13 cellular contexts compared by ENCODE assay signal in the genomic region with DNA sequence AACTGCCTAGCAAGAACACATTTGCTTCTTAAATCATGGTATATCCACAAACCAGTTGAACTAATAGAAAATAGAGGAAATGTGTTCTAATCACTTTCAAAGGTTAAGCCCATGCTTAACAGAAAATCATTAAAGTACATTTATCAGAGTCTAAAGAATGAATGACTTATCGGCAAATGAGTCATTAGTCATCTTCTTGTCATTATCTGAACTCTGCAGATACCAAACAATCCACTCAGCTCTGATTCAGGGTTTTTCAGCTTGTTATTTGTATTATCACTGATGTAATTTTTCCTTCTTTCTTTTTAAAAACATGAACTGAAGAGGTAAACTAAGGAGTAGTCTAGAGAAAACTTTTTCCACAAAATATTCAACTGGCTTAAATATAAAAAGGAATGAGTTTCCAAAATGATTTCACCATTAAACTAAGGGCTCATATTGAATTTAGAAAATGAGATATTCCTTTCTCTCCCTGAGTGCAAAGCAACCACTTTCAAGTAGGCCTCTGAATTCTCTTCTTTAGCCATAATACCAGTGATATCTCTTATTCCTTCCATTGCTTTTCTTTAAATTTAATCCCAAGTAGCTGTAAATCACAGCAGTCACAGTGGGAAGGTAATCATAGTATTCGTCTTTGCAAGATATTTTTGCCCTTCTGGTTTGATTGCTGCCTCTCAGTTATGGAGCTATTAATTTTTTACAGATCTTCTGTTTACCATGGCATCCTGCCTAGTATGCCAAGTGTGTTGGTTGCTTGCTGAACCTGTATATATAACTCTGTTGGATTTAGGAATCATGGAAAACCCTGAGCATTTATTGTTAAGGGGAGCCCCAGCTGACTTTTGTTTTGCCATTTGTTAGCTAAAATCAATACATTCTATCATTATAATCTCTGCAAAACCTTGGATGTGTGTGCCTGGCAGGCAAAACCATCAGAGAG.
A peak's percentile ranks its signal among the peaks of the same experiment; 100 is the strongest.
DNase-seq lines count a peak whose midpoint lies in the region; ATAC-seq and TF ChIP-seq lines count a peak whose summit lies in the region.
"Had no signal": no experiment of that assay in that cellular context is flagged by ENCODE, and none has a peak within 500 bp of the region (broad histone marks: within the 10 kb centered on the region; RNA-seq: fewer than 3 reads in every experiment).

No MANE protein-coding gene starts in this region.

- peak overlapping the region; percentile 36 for H3K27ac Mint-ChIP-seq in glutamatergic neuron (ENCODE audit: unreplicated experiment)
- no peak overlapping the region for H3K27ac Mint-ChIP-seq in activated naive CD8-positive, alpha-beta T cell treated with anti-CD3 and anti-CD28 coated beads for 36 hours
- H3K27ac Mint-ChIP-seq: nephron progenitor cell had no signal

- H4K20me1 ChIP-seq in PC-3 (ENCODE audit: low read length), result no peaks in the 10 kb centered on the region

- H3K4me1 ChIP-seq in PC-3 (ENCODE audit: insufficient read depth, low read length), result peaks cover 29% of the 10 kb centered on the region
- peaks cover 18% of the 10 kb centered on the region for H3K4me1 ChIP-seq in skeletal muscle satellite cell (ENCODE audit: control insufficient read depth, insufficient read depth, low read length)

- H3K4me1 Mint-ChIP-seq in glutamatergic neuron (ENCODE audit: low read depth, unreplicated experiment), result peaks cover 24% of the 10 kb centered on the region
- no peaks in the 10 kb centered on the region for H3K4me1 Mint-ChIP-seq in activated naive CD8-positive, alpha-beta T cell treated with anti-CD3 and anti-CD28 coated beads for 36 hours
- H3K4me1 Mint-ChIP-seq: nephron progenitor cell had no signal

- peak overlapping the region; percentile 23; the same call in 1 of the 2 replicates for H3K27ac ChIP-seq in PC-3 (ENCODE audit: low read length)

- H3K4me3 ChIP-seq in PC-3 (ENCODE audit: low read length) (peak overlapping the region; percentile 29; the same call in 1 of the 2 replicates), skeletal muscle satellite cell (ENCODE audit: low read length) (no peak overlapping the region)

- no peak overlapping the region for H3K4me3 Mint-ChIP-seq in glutamatergic neuron (ENCODE audit: unreplicated experiment)
- no peak overlapping the region for H3K4me3 Mint-ChIP-seq in activated naive CD8-positive, alpha-beta T cell treated with anti-CD3 and anti-CD28 coated beads for 36 hours
- H3K4me3 Mint-ChIP-seq: nephron progenitor cell had no signal

- H3K4me2 ChIP-seq in PC-3 (ENCODE audit: low read length), result peak overlapping the region; percentile 74
- H3K4me2 ChIP-seq in skeletal muscle satellite cell (ENCODE audit: low read length), result peak overlapping the region; percentile 23

- H3F3A ChIP-seq in PC-3 (ENCODE audit: low read length, unreplicated experiment), result no peaks in the 10 kb centered on the region

- H3K27me3 ChIP-seq in PC-3 (ENCODE audit: low read length) (no peaks in the 10 kb centered on the region), skeletal muscle satellite cell (ENCODE audit: control insufficient read depth, insufficient read depth, low read length) (no peaks in the 10 kb centered on the region)

- no TSS peak for BruUV-seq in PC-3 (replicated peaks; lab: Mats Ljungman, UMichigan)

- no peak overlapping the region for H2AFZ ChIP-seq in PC-3 (ENCODE audit: low read length)

- ATAC-seq in PC-3, result peak; percentile 78
- ATAC-seq in GM21381 (IDR thresholded peaks at IDR 0.05; ENCODE audit: unreplicated experiment), result no peak

- no peak for TF ChIP-seq CTCF in PC-3 (conservative IDR thresholded peaks at IDR 0.05; ENCODE audit: low read depth, low read length)
- TF ChIP-seq CTCF in glutamatergic neuron (IDR thresholded peaks at IDR 0.05; ENCODE audit: partially characterized antibody, unreplicated experiment), result no peak

- H3K9ac ChIP-seq in PC-3 (ENCODE audit: low read length), result no peak overlapping the region
- H3K9ac ChIP-seq in skeletal muscle satellite cell (ENCODE audit: low read depth, low read length), result no peak overlapping the region

- POLR2A ChIA-PET in PC-3 (lab: Charles Lee; ENCODE audit: unreplicated experiment), result no interaction called here

- H3K9me2 ChIP-seq in PC-3 (replicated peaks; ENCODE audit: low read length), result no peaks in the 10 kb centered on the region

- CTCF ChIA-PET in PC-3 (lab: Charles Lee), result interaction anchor here (0.6 kb wide), 1 partner anchor 534 kb away, joined by 4 read pairs; no protein-coding TSS in a partner anchor

- intact Hi-C loops in PC-3 (cut with micrococcal nuclease), result loop anchor here (10.0 kb wide), 1 partner anchor 222 kb away; no protein-coding TSS in a partner anchor

- H3K9me3 ChIP-seq in PC-3 (ENCODE audit: low read length) (no peaks in the 10 kb centered on the region), skeletal muscle satellite cell (replicated peaks; ENCODE audit: low read length) (no peaks in the 10 kb centered on the region)
- H3K9me3 ChIP-seq: Caco-2 had no signal

- H3K9me3 Mint-ChIP-seq in glutamatergic neuron (ENCODE audit: unreplicated experiment), result peaks cover 2% of the 10 kb centered on the region
- no peaks in the 10 kb centered on the region for H3K9me3 Mint-ChIP-seq in activated naive CD8-positive, alpha-beta T cell treated with anti-CD3 and anti-CD28 coated beads for 36 hours
- H3K9me3 Mint-ChIP-seq: nephron progenitor cell had no signal

- H3K36me3 ChIP-seq in PC-3 (ENCODE audit: low read depth, low read length), result no peaks in the 10 kb centered on the region
- no peaks in the 10 kb centered on the region for H3K36me3 ChIP-seq in skeletal muscle satellite cell (ENCODE audit: insufficient read depth, low read length)

- no peaks in the 10 kb centered on the region for H3K36me3 Mint-ChIP-seq in glutamatergic neuron (ENCODE audit: unreplicated experiment)
- no peaks in the 10 kb centered on the region for H3K36me3 Mint-ChIP-seq in activated naive CD8-positive, alpha-beta T cell treated with anti-CD3 and anti-CD28 coated beads for 36 hours

- no peaks in the 10 kb centered on the region for H3K27me3 Mint-ChIP-seq in glutamatergic neuron (ENCODE audit: unreplicated experiment)
- no peaks in the 10 kb centered on the region for H3K27me3 Mint-ChIP-seq in activated naive CD8-positive, alpha-beta T cell treated with anti-CD3 and anti-CD28 coated beads for 36 hours

- DNase-seq in NCI-H1694 treated with DMSO at 0.1 percent for 48 hours (lab: John Stamatoyannopoulos, UW) (peak; percentile 26), NCI-H1694 (lab: John Stamatoyannopoulos, UW) (no peak), PC-3 (peak; percentile 65), glutamatergic neuron (no peak)
- no peak for DNase-seq in stimulated activated CD4-positive, alpha-beta T cell treated with anti-CD3 and anti-CD28 coated beads, Interleukin-4, amount 100 ng/mL, for 24 hours
- no peak for DNase-seq in activated naive CD8-positive, alpha-beta T cell treated with anti-CD3 and anti-CD28 coated beads for 36 hours
- DNase-seq: activated CD4-positive, alpha-beta T cell treated with anti-CD3 and anti-CD28 coated beads for 48 hours; Caco-2; nephron progenitor cell; stimulated activated CD4-positive, alpha-beta T cell treated with anti-CD3 and anti-CD28 coated beads, Interleukin-12 subunit alpha, Interleukin-12 subunit beta, amount 100 ng/mL, for 4 hours; T-helper 1 cell had no signal

- H3K79me2 ChIP-seq in PC-3 (ENCODE audit: low read length), result no peaks in the 10 kb centered on the region

Comparison
In these comparisons a context has a peak if more than half of its experiments do, and no peak if none do; other contexts are left out.
1. DNase-seq: peak in NCI-H1694 treated with DMSO at 0.1 percent for 48 hours (single experiment) and PC-3 (single experiment); none in NCI-H1694 (single experiment), glutamatergic neuron (single experiment), stimulated activated CD4-positive, alpha-beta T cell treated with anti-CD3 and anti-CD28 coated beads, Interleukin-4, amount 100 ng/mL, for 24 hours (single experiment) and activated naive CD8-positive, alpha-beta T cell treated with anti-CD3 and anti-CD28 coated beads for 36 hours (single experiment).